In genomic region chr17:10745231-10745630, GRCh38 we compare ENCODE assay signal across 22 cellular contexts. TPM values are rescaled to one million over a fixed set of nuclear protein-coding genes. Genes with fewer than 3 reads are reported as not detected.
DNase-seq lines count a peak whose midpoint lies in the region; ATAC-seq and TF ChIP-seq lines count a peak whose summit lies in the region.
"Had no signal": no experiment of that assay in that cellular context is flagged by ENCODE, and none has a peak within 500 bp of the region (broad histone marks: within the 10 kb centered on the region; RNA-seq: fewer than 3 reads in every experiment).

No MANE protein-coding gene starts in this region.

- TF ChIP-seq EP300 in sigmoid colon (IDR thresholded peaks at IDR 0.05): no peak

- WGBS in sigmoid colon, 2 donors: 12 to 49% methylated on average over 6 of the region's 6 CpGs

- H3K4me1 ChIP-seq in BLaER1 (peaks cover 16% of the 10 kb centered on the region), foreskin keratinocyte (no peaks in the 10 kb centered on the region), sigmoid colon (no peaks in the 10 kb centered on the region)
- H3K4me1 ChIP-seq: ascending aorta had no signal

- no peaks in the 10 kb centered on the region for H3K36me3 Mint-ChIP-seq in natural killer cell treated with Interleukin-12 subunit alpha and Interleukin-12 subunit beta and Interleukin-15 and Interleukin-18, amount 100 ng/mL, for 72 hours
- H3K36me3 Mint-ChIP-seq in activated T-helper 2 cell treated with anti-CD3 and anti-CD28 coated beads, Interferon-gamma antibody, Interleukin-2, Interleukin-4, amounts not matched to agents 10 μg/mL and 5 μg/mL and 100 μg/mL, durations not matched to agents 14 hours and 24 hours and 36 hours (ENCODE audit: low read depth): no peaks in the 10 kb centered on the region
- H3K36me3 Mint-ChIP-seq: naive thymus-derived CD8-positive, alpha-beta T cell had no signal

- H3K27ac ChIP-seq in BLaER1 (no peak overlapping the region; the same call in 1 of the 2 replicates), foreskin keratinocyte (no peak overlapping the region), sigmoid colon (no peak overlapping the region)
- H3K27ac ChIP-seq: ascending aorta, HL-60 had no signal

- H3K4me3 Mint-ChIP-seq in natural killer cell treated with Interleukin-12 subunit alpha and Interleukin-12 subunit beta and Interleukin-15 and Interleukin-18, amount 100 ng/mL, for 72 hours: no peak overlapping the region
- H3K4me3 Mint-ChIP-seq in activated T-helper 2 cell treated with anti-CD3 and anti-CD28 coated beads, Interferon-gamma antibody, Interleukin-2, Interleukin-4, amounts not matched to agents 10 μg/mL and 5 μg/mL and 100 μg/mL, durations not matched to agents 14 hours and 24 hours and 36 hours (ENCODE audit: low read depth): no peak overlapping the region
- H3K4me3 Mint-ChIP-seq: activated CD4-positive, alpha-beta T cell treated with anti-CD3 and anti-CD28 coated beads, Interleukin-2, amount 10 ng/mL, durations not matched to agents 24 days and 14 days had no signal

- H3K27me3 ChIP-seq in BLaER1: no peaks in the 10 kb centered on the region
- H3K27me3 ChIP-seq in foreskin keratinocyte: peaks cover 6% of the 10 kb centered on the region
- H3K27me3 ChIP-seq in sigmoid colon: no peaks in the 10 kb centered on the region
- H3K27me3 ChIP-seq: ascending aorta had no signal

- intact Hi-C loops in sigmoid colon (cut with DNase I): loop anchor here (10.0 kb wide), 1 partner anchor 560 kb away; no protein-coding TSS in a partner anchor
- intact Hi-C loops in activated T-helper 2 cell treated with anti-CD3 and anti-CD28 coated beads, Interferon-gamma antibody, Interleukin-2, Interleukin-4, amounts not matched to agents 10 μg/mL and 5 μg/mL and 100 μg/mL, durations not matched to agents 14 hours and 24 hours and 36 hours (cut with micrococcal nuclease): no loop called here

- H3K4me2 ChIP-seq in BLaER1: peak overlapping the region; percentile 59

- H3K9ac ChIP-seq in BLaER1: no peak overlapping the region

- peaks cover 0 to 4% of the 10 kb centered on the region in 2 donors for H3K4me1 Mint-ChIP-seq in natural killer cell treated with Interleukin-12 subunit alpha and Interleukin-12 subunit beta and Interleukin-15 and Interleukin-18, amount 100 ng/mL, for 72 hours (ENCODE audit: low read depth in 2 of 2)
- peaks cover 4% of the 10 kb centered on the region for H3K4me1 Mint-ChIP-seq in activated T-helper 2 cell treated with anti-CD3 and anti-CD28 coated beads, Interferon-gamma antibody, Interleukin-2, Interleukin-4, amounts not matched to agents 10 μg/mL and 5 μg/mL and 100 μg/mL, durations not matched to agents 14 hours and 24 hours and 36 hours (ENCODE audit: low read depth)

- peaks cover 15 to 25% of the 10 kb centered on the region in 2 donors for H3K27me3 Mint-ChIP-seq in natural killer cell treated with Interleukin-12 subunit alpha and Interleukin-12 subunit beta and Interleukin-15 and Interleukin-18, amount 100 ng/mL, for 72 hours
- peaks cover 11% of the 10 kb centered on the region for H3K27me3 Mint-ChIP-seq in activated T-helper 2 cell treated with anti-CD3 and anti-CD28 coated beads, Interferon-gamma antibody, Interleukin-2, Interleukin-4, amounts not matched to agents 10 μg/mL and 5 μg/mL and 100 μg/mL, durations not matched to agents 14 hours and 24 hours and 36 hours (ENCODE audit: low read depth)

- H4K20me1 ChIP-seq in BLaER1: no peaks in the 10 kb centered on the region

- no peak overlapping the region for H3K27ac Mint-ChIP-seq in natural killer cell treated with Interleukin-12 subunit alpha and Interleukin-12 subunit beta and Interleukin-15 and Interleukin-18, amount 100 ng/mL, for 72 hours
- no peak overlapping the region for H3K27ac Mint-ChIP-seq in activated T-helper 2 cell treated with anti-CD3 and anti-CD28 coated beads, Interferon-gamma antibody, Interleukin-2, Interleukin-4, amounts not matched to agents 10 μg/mL and 5 μg/mL and 100 μg/mL, durations not matched to agents 14 hours and 24 hours and 36 hours
- H3K27ac Mint-ChIP-seq: activated CD4-positive, alpha-beta T cell treated with anti-CD3 and anti-CD28 coated beads, Interleukin-2, amount 10 ng/mL, durations not matched to agents 24 days and 14 days had no signal

- H3K9me3 Mint-ChIP-seq in natural killer cell treated with Interleukin-12 subunit alpha and Interleukin-12 subunit beta and Interleukin-15 and Interleukin-18, amount 100 ng/mL, for 72 hours: no peaks in the 10 kb centered on the region
- H3K9me3 Mint-ChIP-seq in activated T-helper 2 cell treated with anti-CD3 and anti-CD28 coated beads, Interferon-gamma antibody, Interleukin-2, Interleukin-4, amounts not matched to agents 10 μg/mL and 5 μg/mL and 100 μg/mL, durations not matched to agents 14 hours and 24 hours and 36 hours: no peaks in the 10 kb centered on the region
- H3K9me3 Mint-ChIP-seq: activated CD4-positive, alpha-beta T cell treated with anti-CD3 and anti-CD28 coated beads, Interleukin-2, amount 10 ng/mL, durations not matched to agents 24 days and 14 days; naive thymus-derived CD8-positive, alpha-beta T cell had no signal

- TF ChIP-seq POLR2A in sigmoid colon (IDR thresholded peaks at IDR 0.05): no peak

- no peak overlapping the region for H3K4me3 ChIP-seq in BLaER1
- no peak overlapping the region for H3K4me3 ChIP-seq in sigmoid colon
- H3K4me3 ChIP-seq: ascending aorta had no signal

- no peaks in the 10 kb centered on the region for H3K9me3 ChIP-seq in BLaER1
- no peaks in the 10 kb centered on the region for H3K9me3 ChIP-seq in sigmoid colon
- H3K9me3 ChIP-seq: ascending aorta had no signal

- peak; percentile 58 for ATAC-seq in foreskin keratinocyte
- no peak for ATAC-seq in natural killer cell treated with Interleukin-12 subunit alpha and Interleukin-12 subunit beta and Interleukin-15 and Interleukin-18, amount 100 ng/mL, for 72 hours
- ATAC-seq: SK-N-SH treated with all-trans-retinoic acid at 6 μM for 48 hours had no signal

- H3K36me3 ChIP-seq in BLaER1 (no peaks in the 10 kb centered on the region), sigmoid colon (no peaks in the 10 kb centered on the region)
- H3K36me3 ChIP-seq: ascending aorta had no signal

- DNase-seq in NCI-H2227 (lab: John Stamatoyannopoulos, UW; ENCODE audit: unreplicated experiment): peak; percentile 50
- peak in 1 of 2 donors; percentile 40 for DNase-seq in foreskin keratinocyte
- DNase-seq in sigmoid colon: peak; percentile 61
- no peak for DNase-seq in NCI-H2107 (lab: John Stamatoyannopoulos, UW)
- DNase-seq in NCI-H345 treated with DMSO at 0.1 percent for 48 hours (lab: John Stamatoyannopoulos, UW; ENCODE audit: unreplicated experiment): no peak
- DNase-seq in natural killer cell treated with Interleukin-12 subunit alpha and Interleukin-12 subunit beta and Interleukin-15 and Interleukin-18, amount 100 ng/mL, for 72 hours (ENCODE audit: low spot score): no peak
- DNase-seq in activated T-helper 2 cell treated with anti-CD3 and anti-CD28 coated beads, Interferon-gamma antibody, Interleukin-2, Interleukin-4, amounts not matched to agents 10 μg/mL and 5 μg/mL and 100 μg/mL, durations not matched to agents 14 hours and 24 hours and 36 hours (ENCODE audit: low spot score): no peak
- DNase-seq: activated CD4-positive, alpha-beta T cell treated with anti-CD3 and anti-CD28 coated beads, Interleukin-2, amount 10 ng/mL, durations not matched to agents 24 days and 14 days; activated CD8-positive, alpha-beta memory T cell treated with anti-CD3 and anti-CD28 coated beads, Interleukin-2, amount 50 U/mL, for 4 hours; activated naive CD4-positive, alpha-beta T cell treated with Interleukin-2 at 50 U/mL for 16 hours; Calu3; GOT3; NCI-H1105 treated with DMSO at 0.1 percent for 48 hours; NCI-H748 treated with DMSO at 0.1 percent for 48 hours; stimulated activated CD4-positive, alpha-beta T cell treated with anti-CD3 and anti-CD28 coated beads, Interleukin-15, amount 100 ng/mL, for 24 hours; stimulated activated naive CD4-positive, alpha-beta T cell treated with Interleukin-2 at 50 U/mL for 16 hours had no signal

- TF ChIP-seq CTCF in foreskin keratinocyte (conservative IDR thresholded peaks at IDR 0.05) (no peak), sigmoid colon (IDR thresholded peaks at IDR 0.05) (no peak)

RNA-seq across cellular contexts. Expression of gene TMEM220, which starts 15.4 kb away (rescaled TPM):
- total RNA-seq in foreskin keratinocyte: 1.2 and 1.3 TPM in 2 replicates
- polyA plus RNA-seq in foreskin keratinocyte: 2.0 and 2.5 TPM in 2 replicates
- 10 to 100 TPM in 2 of 4 donors, 1 to 10 TPM in 2; 9.1 to 16.8 (median 12.2) TPM for total RNA-seq in sigmoid colon
- polyA plus RNA-seq in sigmoid colon: 10 to 100 TPM in 2 of 3 donors, 1 to 10 TPM in 1; 8.3 to 22.7 (median 13.2) TPM
- 1 to 10 TPM in 1 of 2 donors, not detected in 1; 1.1 TPM for total RNA-seq in natural killer cell treated with Interleukin-12 subunit alpha and Interleukin-12 subunit beta and Interleukin-15 and Interleukin-18, amount 100 ng/mL, for 72 hours
- total RNA-seq in activated T-helper 2 cell treated with anti-CD3 and anti-CD28 coated beads, Interferon-gamma antibody, Interleukin-2, Interleukin-4, amounts not matched to agents 10 μg/mL and 5 μg/mL and 100 μg/mL, durations not matched to agents 14 hours and 24 hours and 36 hours: 0.21 and 0.90 TPM in 2 replicates
- total RNA-seq: Calu3 had no signal

RNA-seq across cellular contexts. Expression of gene ADPRM, which starts 47.8 kb away (rescaled TPM):
- 5.7 and 10.4 TPM in 2 replicates for total RNA-seq in foreskin keratinocyte
- polyA plus RNA-seq in foreskin keratinocyte: 5.6 and 9.0 TPM in 2 replicates
- total RNA-seq in sigmoid colon: 10 to 100 TPM in 3 of 4 donors, 1 to 10 TPM in 1; 7.6 to 16.6 (median 15.3) TPM
- polyA plus RNA-seq in sigmoid colon: 10 to 100 TPM in 2 of 3 donors, 1 to 10 TPM in 1; 7.4 to 11.4 (median 10.7) TPM
- total RNA-seq in natural killer cell treated with Interleukin-12 subunit alpha and Interleukin-12 subunit beta and Interleukin-15 and Interleukin-18, amount 100 ng/mL, for 72 hours: 1 to 10 TPM; 7.8 to 9.4 TPM
- total RNA-seq in activated T-helper 2 cell treated with anti-CD3 and anti-CD28 coated beads, Interferon-gamma antibody, Interleukin-2, Interleukin-4, amounts not matched to agents 10 μg/mL and 5 μg/mL and 100 μg/mL, durations not matched to agents 14 hours and 24 hours and 36 hours: 10.3 and 10.5 TPM in 2 replicates
- total RNA-seq: ascending aorta had no signal

RNA-seq across cellular contexts. Expression of gene SCO1, which starts 47.9 kb away (rescaled TPM):
- total RNA-seq in foreskin keratinocyte: 33.0 and 36.9 TPM in 2 replicates
- polyA plus RNA-seq in foreskin keratinocyte: 24.7 and 30.9 TPM in 2 replicates
- 10 to 100 TPM; 12.2 to 22.1 (median 17.9) TPM for total RNA-seq in sigmoid colon
- polyA plus RNA-seq in sigmoid colon: 10 to 100 TPM; 24.0 to 37.5 (median 26.7) TPM
- total RNA-seq in natural killer cell treated with Interleukin-12 subunit alpha and Interleukin-12 subunit beta and Interleukin-15 and Interleukin-18, amount 100 ng/mL, for 72 hours: 10 to 100 TPM; 28.3 to 33.8 TPM
- 35.4 and 37.0 TPM in 2 replicates for total RNA-seq in activated T-helper 2 cell treated with anti-CD3 and anti-CD28 coated beads, Interferon-gamma antibody, Interleukin-2, Interleukin-4, amounts not matched to agents 10 μg/mL and 5 μg/mL and 100 μg/mL, durations not matched to agents 14 hours and 24 hours and 36 hours

RNA-seq across cellular contexts. Expression of gene TMEM238L, which starts 58.7 kb away (rescaled TPM):
- total RNA-seq in foreskin keratinocyte (not detected in 2 replicates), sigmoid colon (not detected)
- polyA plus RNA-seq in foreskin keratinocyte (not detected in 2 replicates), sigmoid colon (100 to 1,000 TPM in 1 of 3 donors, 10 to 100 TPM in 2; 43.2 to 130 (median 97.8) TPM)
- not detected for total RNA-seq in natural killer cell treated with Interleukin-12 subunit alpha and Interleukin-12 subunit beta and Interleukin-15 and Interleukin-18, amount 100 ng/mL, for 72 hours
- not detected in 2 replicates for total RNA-seq in activated T-helper 2 cell treated with anti-CD3 and anti-CD28 coated beads, Interferon-gamma antibody, Interleukin-2, Interleukin-4, amounts not matched to agents 10 μg/mL and 5 μg/mL and 100 μg/mL, durations not matched to agents 14 hours and 24 hours and 36 hours
- total RNA-seq: activated CD4-positive, alpha-beta T cell treated with anti-CD3 and anti-CD28 coated beads, Interleukin-2, amount 10 ng/mL, durations not matched to agents 24 days and 14 days; ascending aorta; Calu3; naive thymus-derived CD8-positive, alpha-beta T cell had no signal
- polyA plus RNA-seq: AG04450 had no signal

Comparison
In these comparisons a context has a peak if more than half of its experiments do, and no peak if none do; other contexts are left out.
1. DNase-seq: peak in NCI-H2227 (single experiment) and sigmoid colon (single experiment); none in NCI-H2107 (single experiment), NCI-H345 treated with DMSO at 0.1 percent for 48 hours (single experiment), natural killer cell treated with Interleukin-12 subunit alpha and Interleukin-12 subunit beta and Interleukin-15 and Interleukin-18, amount 100 ng/mL, for 72 hours (single experiment) and activated T-helper 2 cell treated with anti-CD3 and anti-CD28 coated beads, Interferon-gamma antibody, Interleukin-2, Interleukin-4, amounts not matched to agents 10 μg/mL and 5 μg/mL and 100 μg/mL, durations not matched to agents 14 hours and 24 hours and 36 hours (single experiment).